ENCODE assay signal across 19 cellular contexts in genomic region chr2:45790157-45790723, GRCh38.
A peak's percentile ranks its signal among the peaks of the same experiment; 100 is the strongest.
DNase-seq lines count a peak whose midpoint lies in the region; ATAC-seq and TF ChIP-seq lines count a peak whose summit lies in the region.
"Had no signal": no experiment of that assay in that cellular context is flagged by ENCODE, and none has a peak within 500 bp of the region (broad histone marks: within the 10 kb centered on the region; RNA-seq: fewer than 3 reads in every experiment).

No MANE protein-coding gene starts in this region.

- peak; percentile 34 to 72 for ATAC-seq in right cardiac atrium
- ATAC-seq: GM23338 had no signal

- no peak for TF ChIP-seq CTCF in endothelial cell (IDR thresholded peaks at IDR 0.05; ENCODE audit: unreplicated experiment)
- TF ChIP-seq CTCF in neural cell (IDR thresholded peaks at IDR 0.05; ENCODE audit: poor library complexity, severe bottlenecking): no peak

- TF ChIP-seq EP300 in neural cell (conservative IDR thresholded peaks at IDR 0.05; ENCODE audit: poor library complexity, severe bottlenecking): no peak

- intact Hi-C loops in right cardiac atrium (cut with DNase I): loop anchor here in 1 of 4 donors (5.0 kb wide), 1 partner anchor 142 kb away; no protein-coding TSS in a partner anchor

- peaks cover 60% of the 10 kb centered on the region for H3K4me1 Mint-ChIP-seq in endothelial cell (ENCODE audit: unreplicated experiment)

- H3K9ac ChIP-seq in BLaER1: peak overlapping the region; percentile 58; the same call in 1 of the 2 replicates
- H3K9ac ChIP-seq in neural cell (ENCODE audit: low read length): no peak overlapping the region
- H3K9ac ChIP-seq: KMS-11 had no signal

- H3K4me3 ChIP-seq in BLaER1: peak overlapping the region; percentile 8; the same call in 1 of the 2 replicates
- no peak overlapping the region for H3K4me3 ChIP-seq in right cardiac atrium (ENCODE audit: low read length)
- H3K4me3 ChIP-seq in neural cell (ENCODE audit: low read length): peak overlapping the region; percentile 8
- H3K4me3 ChIP-seq: GM23338, MG63, PC-9 had no signal

- H3K27me3 ChIP-seq in BLaER1 (no peaks in the 10 kb centered on the region), right cardiac atrium (ENCODE audit: control insufficient read depth, insufficient read depth) (no peaks in the 10 kb centered on the region), neural cell (ENCODE audit: insufficient read depth, low read depth, low read length) (no peaks in the 10 kb centered on the region)
- H3K27me3 ChIP-seq: MG63 had no signal

- peak overlapping the region; percentile 80 for H3K4me2 ChIP-seq in BLaER1
- H3K4me2 ChIP-seq in neural cell (ENCODE audit: low read length): no peak overlapping the region
- H3K4me2 ChIP-seq: GM23338, KMS-11, PC-9 had no signal

- no peaks in the 10 kb centered on the region for H3K79me2 ChIP-seq in neural cell (replicated peaks; ENCODE audit: insufficient read depth, low read length)

- H3K9me3 Mint-ChIP-seq in endothelial cell (ENCODE audit: unreplicated experiment): no peaks in the 10 kb centered on the region
- H3K9me3 Mint-ChIP-seq: GM23338 had no signal

- H3K4me1 ChIP-seq in BLaER1 (peaks cover 97% of the 10 kb centered on the region), right cardiac atrium (ENCODE audit: control insufficient read depth, insufficient read depth, low read length) (peaks cover 18% of the 10 kb centered on the region)

- H3K27ac ChIP-seq in BLaER1 (peak overlapping the region; percentile 71), right cardiac atrium (ENCODE audit: low read length) (peak overlapping the region; percentile 60), neural cell (ENCODE audit: low read length) (no peak overlapping the region)
- H3K27ac ChIP-seq: C4-2B, KMS-11, PC-9 had no signal

- H3K9me2 ChIP-seq in neural cell (ENCODE audit: insufficient read depth, low read length): no peaks in the 10 kb centered on the region

- peak overlapping the region; percentile 51 for H3K4me3 Mint-ChIP-seq in endothelial cell (ENCODE audit: unreplicated experiment)
- H3K4me3 Mint-ChIP-seq: GM23338 had no signal

- peaks cover 100% of the 10 kb centered on the region for H4K20me1 ChIP-seq in BLaER1
- H4K20me1 ChIP-seq in neural cell (ENCODE audit: insufficient read depth): no peaks in the 10 kb centered on the region

- WGBS in right cardiac atrium: 34% methylated on average over 7 of the region's 7 CpGs

- no peaks in the 10 kb centered on the region for H3K9me3 ChIP-seq in BLaER1
- no peaks in the 10 kb centered on the region for H3K9me3 ChIP-seq in right cardiac atrium (ENCODE audit: control insufficient read depth, low read length)
- no peaks in the 10 kb centered on the region for H3K9me3 ChIP-seq in neural cell (ENCODE audit: low read length)
- H3K9me3 ChIP-seq: MG63 had no signal

- H3K27me3 Mint-ChIP-seq in endothelial cell (ENCODE audit: unreplicated experiment): no peaks in the 10 kb centered on the region

- DNase-seq in endothelial cell (ENCODE audit: low spot score): peak; percentile 33
- no peak for DNase-seq in right cardiac atrium
- no peak for DNase-seq in activated CD4-positive, alpha-beta T cell treated with anti-CD3 and anti-CD28 coated beads for 4 hours
- no peak for DNase-seq in activated CD8-positive, alpha-beta memory T cell treated with anti-CD3 and anti-CD28 coated beads for 24 hours
- no peak for DNase-seq in activated CD4-positive, alpha-beta T cell treated with anti-CD3 and anti-CD28 coated beads, Interleukin-2, amount 50 U/mL, for 48 hours
- no peak for DNase-seq in activated effector memory CD4-positive, alpha-beta T cell treated with Interleukin-2 at 50 U/mL for 16 hours
- DNase-seq: DMS 273 treated with DMSO at 0.1 percent for 48 hours, GF-D8, MG63, NCI-H1092, NCI-H2081 treated with DMSO at 0.1 percent for 48 hours, NCI-H510A, NCI-H774, PC-9 had no signal

- H2AFZ ChIP-seq in neural cell (ENCODE audit: low read depth, low read length): no peak overlapping the region
- H2AFZ ChIP-seq: GM23338, PC-9 had no signal

- H3K36me3 ChIP-seq in BLaER1 (peaks cover 56% of the 10 kb centered on the region), neural cell (ENCODE audit: insufficient read depth, low read length) (no peaks in the 10 kb centered on the region)
- H3K36me3 ChIP-seq: MG63 had no signal

- peak overlapping the region; percentile 97 for H3K27ac Mint-ChIP-seq in endothelial cell (ENCODE audit: unreplicated experiment)
- H3K27ac Mint-ChIP-seq: GM23338 had no signal

- no peaks in the 10 kb centered on the region for H3F3A ChIP-seq in neural cell (ENCODE audit: insufficient read depth, low read length, poor library complexity, severe bottlenecking)

- TF ChIP-seq RAD21 in neural cell (conservative IDR thresholded peaks at IDR 0.05): no peak

- H3K36me3 Mint-ChIP-seq in endothelial cell (ENCODE audit: low read depth, unreplicated experiment): no peaks in the 10 kb centered on the region

TF ChIP-seq in neural cell, 6 proteins besides CTCF, POLR2A, EP300 and RAD21:
- TF ChIP-seq EZH2 (IDR thresholded peaks at IDR 0.05; ENCODE audit: borderline replicate concordance, insufficient read depth, low read length, poor library complexity, severe bottlenecking) (no peak), MXI1 (conservative IDR thresholded peaks at IDR 0.05; ENCODE audit: poor library complexity, severe bottlenecking) (no peak)
- TF ChIP-seq, protein P1, sequence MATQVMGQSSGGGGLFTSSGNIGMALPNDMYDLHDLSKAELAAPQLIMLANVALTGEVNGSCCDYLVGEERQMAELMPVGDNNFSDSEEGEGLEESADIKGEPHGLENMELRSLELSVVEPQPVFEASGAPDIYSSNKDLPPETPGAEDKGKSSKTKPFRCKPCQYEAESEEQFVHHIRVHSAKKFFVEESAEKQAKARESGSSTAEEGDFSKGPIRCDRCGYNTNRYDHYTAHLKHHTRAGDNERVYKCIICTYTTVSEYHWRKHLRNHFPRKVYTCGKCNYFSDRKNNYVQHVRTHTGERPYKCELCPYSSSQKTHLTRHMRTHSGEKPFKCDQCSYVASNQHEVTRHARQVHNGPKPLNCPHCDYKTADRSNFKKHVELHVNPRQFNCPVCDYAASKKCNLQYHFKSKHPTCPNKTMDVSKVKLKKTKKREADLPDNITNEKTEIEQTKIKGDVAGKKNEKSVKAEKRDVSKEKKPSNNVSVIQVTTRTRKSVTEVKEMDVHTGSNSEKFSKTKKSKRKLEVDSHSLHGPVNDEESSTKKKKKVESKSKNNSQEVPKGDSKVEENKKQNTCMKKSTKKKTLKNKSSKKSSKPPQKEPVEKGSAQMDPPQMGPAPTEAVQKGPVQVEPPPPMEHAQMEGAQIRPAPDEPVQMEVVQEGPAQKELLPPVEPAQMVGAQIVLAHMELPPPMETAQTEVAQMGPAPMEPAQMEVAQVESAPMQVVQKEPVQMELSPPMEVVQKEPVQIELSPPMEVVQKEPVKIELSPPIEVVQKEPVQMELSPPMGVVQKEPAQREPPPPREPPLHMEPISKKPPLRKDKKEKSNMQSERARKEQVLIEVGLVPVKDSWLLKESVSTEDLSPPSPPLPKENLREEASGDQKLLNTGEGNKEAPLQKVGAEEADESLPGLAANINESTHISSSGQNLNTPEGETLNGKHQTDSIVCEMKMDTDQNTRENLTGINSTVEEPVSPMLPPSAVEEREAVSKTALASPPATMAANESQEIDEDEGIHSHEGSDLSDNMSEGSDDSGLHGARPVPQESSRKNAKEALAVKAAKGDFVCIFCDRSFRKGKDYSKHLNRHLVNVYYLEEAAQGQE (IDR thresholded peaks at IDR 0.05; ENCODE audit: borderline replicate concordance): no peak
